Comparison of ENCODE assay signal across 9 cellular contexts in genomic region chr11:134032501-134033091, GRCh38. TPM values are rescaled to one million over a fixed set of nuclear protein-coding genes. Genes with fewer than 3 reads are reported as not detected.
A peak's percentile ranks its signal among the peaks of the same experiment; 100 is the strongest.
DNase-seq lines count a peak whose midpoint lies in the region; ATAC-seq and TF ChIP-seq lines count a peak whose summit lies in the region.
"Had no signal": no experiment of that assay in that cellular context is flagged by ENCODE, and none has a peak within 500 bp of the region (broad histone marks: within the 10 kb centered on the region; RNA-seq: fewer than 3 reads in every experiment).

No MANE protein-coding gene starts in this region.

- H3K27me3 ChIP-seq in suprapubic skin: peaks cover 6% of the 10 kb centered on the region
- no peaks in the 10 kb centered on the region for H3K27me3 ChIP-seq in Peyer's patch
- no peaks in the 10 kb centered on the region for H3K27me3 ChIP-seq in MG63

- H3K4me3 ChIP-seq in suprapubic skin (peak overlapping the region; percentile 5), Peyer's patch (no peak overlapping the region), MG63 (no peak overlapping the region)

- WGBS in suprapubic skin: 22% methylated on average over 14 of the region's 24 CpGs

- H3K9me3 ChIP-seq in T-helper 17 cell (ENCODE audit: control insufficient read depth, low read length, poor library complexity, severe bottlenecking) (no peaks in the 10 kb centered on the region), suprapubic skin (no peaks in the 10 kb centered on the region), Peyer's patch (no peaks in the 10 kb centered on the region), MG63 (no peaks in the 10 kb centered on the region)

- peaks cover 5% of the 10 kb centered on the region for H3K27me3 Mint-ChIP-seq in activated CD8-positive, alpha-beta memory T cell treated with anti-CD3 and anti-CD28 coated beads, Interleukin-2, amount 10 ng/mL, durations not matched to agents 7 days and 5 days
- H3K27me3 Mint-ChIP-seq in T-helper 17 cell: peaks cover 13% of the 10 kb centered on the region
- H3K27me3 Mint-ChIP-seq in chondrocyte (ENCODE audit: low read depth): peaks cover 40% of the 10 kb centered on the region

- peaks cover 52% of the 10 kb centered on the region for H3K4me1 ChIP-seq in suprapubic skin
- H3K4me1 ChIP-seq in Peyer's patch: peaks cover 0 to 25% (median 2%) of the 10 kb centered on the region in 4 donors

- peaks cover 2% of the 10 kb centered on the region for H3K36me3 Mint-ChIP-seq in activated CD8-positive, alpha-beta memory T cell treated with anti-CD3 and anti-CD28 coated beads, Interleukin-2, amount 10 ng/mL, durations not matched to agents 7 days and 5 days
- H3K36me3 Mint-ChIP-seq in T-helper 17 cell (ENCODE audit: low read depth) (peaks cover 3% of the 10 kb centered on the region), chondrocyte (ENCODE audit: low read depth) (no peaks in the 10 kb centered on the region)

- TF ChIP-seq POLR2A in suprapubic skin (IDR thresholded peaks at IDR 0.05): no peak
- no peak for TF ChIP-seq POLR2A in Peyer's patch (IDR thresholded peaks at IDR 0.05)

- H3K27ac ChIP-seq in suprapubic skin: no peak overlapping the region
- peak overlapping the region in 1 of 4 donors; percentile 71 for H3K27ac ChIP-seq in Peyer's patch

- TF ChIP-seq EP300 in suprapubic skin (IDR thresholded peaks at IDR 0.05): no peak

- TF ChIP-seq CTCF in suprapubic skin (IDR thresholded peaks at IDR 0.05) (no peak), Peyer's patch (IDR thresholded peaks at IDR 0.05) (no peak), chondrocyte (IDR thresholded peaks at IDR 0.05) (no peak)

- H3K4me3 Mint-ChIP-seq in activated CD8-positive, alpha-beta memory T cell treated with anti-CD3 and anti-CD28 coated beads, Interleukin-2, amount 10 ng/mL, durations not matched to agents 7 days and 5 days: no peak overlapping the region
- no peak overlapping the region for H3K4me3 Mint-ChIP-seq in T-helper 17 cell
- no peak overlapping the region for H3K4me3 Mint-ChIP-seq in chondrocyte (ENCODE audit: unreplicated experiment)

- peak overlapping the region; percentile 33 for H3K27ac Mint-ChIP-seq in activated CD8-positive, alpha-beta memory T cell treated with anti-CD3 and anti-CD28 coated beads, Interleukin-2, amount 10 ng/mL, durations not matched to agents 7 days and 5 days
- H3K27ac Mint-ChIP-seq in T-helper 17 cell: peak overlapping the region; percentile 81
- no peak overlapping the region for H3K27ac Mint-ChIP-seq in chondrocyte (ENCODE audit: unreplicated experiment)

- no peak for ATAC-seq in activated CD8-positive, alpha-beta memory T cell treated with anti-CD3 and anti-CD28 coated beads, Interleukin-2, amount 10 ng/mL, durations not matched to agents 7 days and 5 days
- ATAC-seq in T-helper 17 cell: no peak

- peak; percentile 44 for DNase-seq in activated CD8-positive, alpha-beta memory T cell treated with anti-CD3 and anti-CD28 coated beads, Interleukin-2, amount 10 ng/mL, durations not matched to agents 7 days and 5 days
- no peak for DNase-seq in activated CD8-positive, alpha-beta memory T cell treated with anti-CD3 and anti-CD28 coated beads, Interleukin-2, amount 50 U/mL, for 48 hours
- DNase-seq in T-helper 17 cell (no peak), hypothalamus (lab: John Stamatoyannopoulos, UW) (peak in 36 of 51 donors; percentile 24 to 89 (median 60)), suprapubic skin (ENCODE audit: low spot score in 2 of 2) (no peak), Peyer's patch (no peak), MG63 (no peak), chondrocyte (ENCODE audit: low spot score) (no peak)
- DNase-seq: activated gamma-delta T cell had no signal

- H3K36me3 ChIP-seq in suprapubic skin (no peaks in the 10 kb centered on the region), Peyer's patch (no peaks in the 10 kb centered on the region), MG63 (no peaks in the 10 kb centered on the region)

- no peaks in the 10 kb centered on the region for H3K9me3 Mint-ChIP-seq in activated CD8-positive, alpha-beta memory T cell treated with anti-CD3 and anti-CD28 coated beads, Interleukin-2, amount 10 ng/mL, durations not matched to agents 7 days and 5 days (ENCODE audit: low read depth)
- no peaks in the 10 kb centered on the region for H3K9me3 Mint-ChIP-seq in chondrocyte (ENCODE audit: low read depth)

- H3K4me1 Mint-ChIP-seq in activated CD8-positive, alpha-beta memory T cell treated with anti-CD3 and anti-CD28 coated beads, Interleukin-2, amount 10 ng/mL, durations not matched to agents 7 days and 5 days: peaks cover 52% of the 10 kb centered on the region
- H3K4me1 Mint-ChIP-seq in T-helper 17 cell (peaks cover 50% of the 10 kb centered on the region), chondrocyte (ENCODE audit: low read depth) (peaks cover 27% of the 10 kb centered on the region)

- CTCF ChIA-PET in activated CD8-positive, alpha-beta memory T cell treated with anti-CD3 and anti-CD28 coated beads, Interleukin-2, amount 10 ng/mL, durations not matched to agents 7 days and 5 days (lab: Charles Lee): interaction anchor here (1.0 to 3.3 kb wide), 5 partner anchors 18 to 105 kb away, joined by 3 to 22 read pairs (median 13); no protein-coding TSS in a partner anchor

RNA-seq across cellular contexts. Expression of gene JAM3, which starts 36.3 kb away (rescaled TPM):
- total RNA-seq in activated CD8-positive, alpha-beta memory T cell treated with anti-CD3 and anti-CD28 coated beads, Interleukin-2, amount 10 ng/mL, durations not matched to agents 7 days and 5 days: 1 to 10 TPM; 3.2 to 4.4 TPM
- total RNA-seq in T-helper 17 cell (10 to 100 TPM; 12.5 to 37.4 TPM), suprapubic skin (10 to 100 TPM; 10.9 to 14.7 (median 12.1) TPM), Peyer's patch (10 to 100 TPM in 1 of 4 donors, 1 to 10 TPM in 3; 4.6 to 14.0 (median 8.5) TPM), chondrocyte (94.2 to 185 TPM (median 105 TPM) in 3 replicates)
- 5.7 and 5.8 TPM in 2 replicates for total RNA-seq in MG63 (2014; rRNA removed; shearing (Covaris generic); ENCODE audit: low replicate concordance)

Comparison
In these comparisons a context has a peak if more than half of its experiments do, and no peak if none do; other contexts are left out.
1. DNase-seq: peak in activated CD8-positive, alpha-beta memory T cell treated with anti-CD3 and anti-CD28 coated beads, Interleukin-2, amount 10 ng/mL, durations not matched to agents 7 days and 5 days (single experiment) and hypothalamus (36 of 51); none in activated CD8-positive, alpha-beta memory T cell treated with anti-CD3 and anti-CD28 coated beads, Interleukin-2, amount 50 U/mL, for 48 hours (single experiment), T-helper 17 cell (0 of 3), suprapubic skin (0 of 2), Peyer's patch (0 of 3), MG63 (single experiment) and chondrocyte (single experiment).